In the genomic region with DNA sequence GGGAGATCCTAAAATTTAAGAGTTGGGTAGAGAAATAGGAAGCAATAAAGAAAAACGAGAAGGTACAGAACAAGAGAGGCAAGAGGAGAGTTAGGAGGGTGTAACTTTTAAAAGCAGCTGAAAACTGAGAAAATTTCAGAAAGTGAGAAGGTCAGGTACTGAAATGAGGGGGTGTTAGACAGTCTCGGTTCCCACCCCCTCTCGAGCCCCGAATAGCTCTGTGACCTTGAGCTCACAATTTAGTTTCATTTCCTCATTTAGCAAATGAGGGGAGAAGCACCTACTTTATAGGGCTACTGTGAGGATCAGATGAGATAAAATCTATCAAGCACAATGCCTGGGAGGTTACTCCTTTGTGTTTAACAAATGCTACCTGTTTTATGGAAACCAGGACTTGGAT, we compare ENCODE assay signal across 1 cellular context.
TF ChIP-seq lines count a peak whose summit lies in the region.

No MANE protein-coding gene starts in this region.

TF ChIP-seq in GM12878, 131 proteins besides CTCF, POLR2A, EP300 and RAD21 (continued from another document and continues in another):
- TF ChIP-seq, protein P1, sequence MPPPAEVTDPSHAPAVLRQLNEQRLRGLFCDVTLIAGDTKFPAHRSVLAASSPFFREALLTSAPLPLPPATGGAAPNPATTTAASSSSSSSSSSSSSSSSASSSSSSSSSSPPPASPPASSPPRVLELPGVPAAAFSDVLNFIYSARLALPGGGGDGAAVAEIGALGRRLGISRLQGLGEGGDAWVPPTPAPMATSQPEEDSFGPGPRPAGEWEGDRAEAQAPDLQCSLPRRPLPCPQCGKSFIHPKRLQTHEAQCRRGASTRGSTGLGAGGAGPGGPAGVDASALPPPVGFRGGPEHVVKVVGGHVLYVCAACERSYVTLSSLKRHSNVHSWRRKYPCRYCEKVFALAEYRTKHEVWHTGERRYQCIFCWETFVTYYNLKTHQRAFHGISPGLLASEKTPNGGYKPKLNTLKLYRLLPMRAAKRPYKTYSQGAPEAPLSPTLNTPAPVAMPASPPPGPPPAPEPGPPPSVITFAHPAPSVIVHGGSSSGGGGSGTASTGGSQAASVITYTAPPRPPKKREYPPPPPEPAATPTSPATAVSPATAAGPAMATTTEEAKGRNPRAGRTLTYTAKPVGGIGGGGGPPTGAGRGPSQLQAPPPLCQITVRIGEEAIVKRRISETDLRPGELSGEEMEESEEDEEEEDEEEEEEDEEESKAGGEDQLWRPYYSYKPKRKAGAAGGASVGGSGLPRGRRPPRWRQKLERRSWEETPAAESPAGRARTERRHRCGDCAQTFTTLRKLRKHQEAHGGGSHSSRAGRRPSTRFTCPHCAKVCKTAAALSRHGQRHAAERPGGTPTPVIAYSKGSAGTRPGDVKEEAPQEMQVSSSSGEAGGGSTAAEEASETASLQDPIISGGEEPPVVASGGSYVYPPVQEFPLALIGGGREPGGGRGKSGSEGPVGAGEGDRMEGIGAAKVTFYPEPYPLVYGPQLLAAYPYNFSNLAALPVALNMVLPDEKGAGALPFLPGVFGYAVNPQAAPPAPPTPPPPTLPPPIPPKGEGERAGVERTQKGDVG (CRISPR knock-in tag; IDR thresholded peaks at IDR 0.05): no peak
- TF ChIP-seq ASH2L (IDR thresholded peaks at IDR 0.05; ENCODE audit: borderline replicate concordance, low read depth) (no peak), SMC3 (IDR thresholded peaks at IDR 0.05; ENCODE audit: borderline replicate concordance, low read length) (no peak; the same call in 1 of the 2 replicates), CBX3 (IDR thresholded peaks at IDR 0.05; ENCODE audit: borderline replicate concordance, low read depth) (no peak), PAX5 (IDR thresholded peaks at IDR 0.05; ENCODE audit: borderline replicate concordance, low read depth, low read length) (peak; percentile 92), RAD51 (IDR thresholded peaks at IDR 0.05) (no peak), SPI1 (IDR thresholded peaks at IDR 0.05; ENCODE audit: borderline replicate concordance, insufficient read depth, low read depth, low read length) (peak; percentile 100), RUNX3 (IDR thresholded peaks at IDR 0.05; ENCODE audit: low read length) (peak; percentile 84), JUNB (IDR thresholded peaks at IDR 0.05) (peak; percentile 76), RFX5 (IDR thresholded peaks at IDR 0.05; ENCODE audit: low read depth, low read length) (no peak), MEF2A (IDR thresholded peaks at IDR 0.05; ENCODE audit: insufficient read depth, low read depth, low read length) (peak; percentile 97), MYC (IDR thresholded peaks at IDR 0.05; ENCODE audit: insufficient read depth, insufficient read length, insufficient replicate concordance, low read length, severe bottlenecking) (no peak), CREB1 (IDR thresholded peaks at IDR 0.05; ENCODE audit: low read depth) (peak; percentile 79), CREM (IDR thresholded peaks at IDR 0.05; ENCODE audit: low read depth) (peak; percentile 89), NFXL1 (IDR thresholded peaks at IDR 0.05; ENCODE audit: borderline replicate concordance) (no peak), MTA2 (IDR thresholded peaks at IDR 0.05; ENCODE audit: low read depth) (peak; percentile 94), HDGF (IDR thresholded peaks at IDR 0.05) (no peak), SMARCA5 (IDR thresholded peaks at IDR 0.05) (no peak), POLR2AphosphoS2 (IDR thresholded peaks at IDR 0.05; ENCODE audit: low read depth, low read length) (no peak), SREBF2 (IDR thresholded peaks at IDR 0.05; ENCODE audit: low read length) (no peak), PAX8 (IDR thresholded peaks at IDR 0.05) (no peak), LARP7 (IDR thresholded peaks at IDR 0.05) (no peak), CHD2 (IDR thresholded peaks at IDR 0.05; ENCODE audit: borderline replicate concordance, low read depth, low read length) (peak; percentile 84)
- TF ChIP-seq, protein P2, sequence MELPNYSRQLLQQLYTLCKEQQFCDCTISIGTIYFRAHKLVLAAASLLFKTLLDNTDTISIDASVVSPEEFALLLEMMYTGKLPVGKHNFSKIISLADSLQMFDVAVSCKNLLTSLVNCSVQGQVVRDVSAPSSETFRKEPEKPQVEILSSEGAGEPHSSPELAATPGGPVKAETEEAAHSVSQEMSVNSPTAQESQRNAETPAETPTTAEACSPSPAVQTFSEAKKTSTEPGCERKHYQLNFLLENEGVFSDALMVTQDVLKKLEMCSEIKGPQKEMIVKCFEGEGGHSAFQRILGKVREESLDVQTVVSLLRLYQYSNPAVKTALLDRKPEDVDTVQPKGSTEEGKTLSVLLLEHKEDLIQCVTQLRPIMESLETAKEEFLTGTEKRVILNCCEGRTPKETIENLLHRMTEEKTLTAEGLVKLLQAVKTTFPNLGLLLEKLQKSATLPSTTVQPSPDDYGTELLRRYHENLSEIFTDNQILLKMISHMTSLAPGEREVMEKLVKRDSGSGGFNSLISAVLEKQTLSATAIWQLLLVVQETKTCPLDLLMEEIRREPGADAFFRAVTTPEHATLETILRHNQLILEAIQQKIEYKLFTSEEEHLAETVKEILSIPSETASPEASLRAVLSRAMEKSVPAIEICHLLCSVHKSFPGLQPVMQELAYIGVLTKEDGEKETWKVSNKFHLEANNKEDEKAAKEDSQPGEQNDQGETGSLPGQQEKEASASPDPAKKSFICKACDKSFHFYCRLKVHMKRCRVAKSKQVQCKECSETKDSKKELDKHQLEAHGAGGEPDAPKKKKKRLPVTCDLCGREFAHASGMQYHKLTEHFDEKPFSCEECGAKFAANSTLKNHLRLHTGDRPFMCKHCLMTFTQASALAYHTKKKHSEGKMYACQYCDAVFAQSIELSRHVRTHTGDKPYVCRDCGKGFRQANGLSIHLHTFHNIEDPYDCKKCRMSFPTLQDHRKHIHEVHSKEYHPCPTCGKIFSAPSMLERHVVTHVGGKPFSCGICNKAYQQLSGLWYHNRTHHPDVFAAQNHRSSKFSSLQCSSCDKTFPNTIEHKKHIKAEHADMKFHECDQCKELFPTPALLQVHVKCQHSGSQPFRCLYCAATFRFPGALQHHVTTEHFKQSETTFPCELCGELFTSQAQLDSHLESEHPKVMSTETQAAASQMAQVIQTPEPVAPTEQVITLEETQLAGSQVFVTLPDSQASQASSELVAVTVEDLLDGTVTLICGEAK (IDR thresholded peaks at IDR 0.05; ENCODE audit: borderline replicate concordance): no peak
- TF ChIP-seq, protein P3, sequence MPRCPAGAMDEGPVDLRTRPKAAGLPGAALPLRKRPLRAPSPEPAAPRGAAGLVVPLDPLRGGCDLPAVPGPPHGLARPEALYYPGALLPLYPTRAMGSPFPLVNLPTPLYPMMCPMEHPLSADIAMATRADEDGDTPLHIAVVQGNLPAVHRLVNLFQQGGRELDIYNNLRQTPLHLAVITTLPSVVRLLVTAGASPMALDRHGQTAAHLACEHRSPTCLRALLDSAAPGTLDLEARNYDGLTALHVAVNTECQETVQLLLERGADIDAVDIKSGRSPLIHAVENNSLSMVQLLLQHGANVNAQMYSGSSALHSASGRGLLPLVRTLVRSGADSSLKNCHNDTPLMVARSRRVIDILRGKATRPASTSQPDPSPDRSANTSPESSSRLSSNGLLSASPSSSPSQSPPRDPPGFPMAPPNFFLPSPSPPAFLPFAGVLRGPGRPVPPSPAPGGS (IDR thresholded peaks at IDR 0.05; ENCODE audit: borderline replicate concordance, insufficient read depth, low read depth, low read length, poor library complexity, severe bottlenecking): peak; percentile 63
- TF ChIP-seq, protein P4, sequence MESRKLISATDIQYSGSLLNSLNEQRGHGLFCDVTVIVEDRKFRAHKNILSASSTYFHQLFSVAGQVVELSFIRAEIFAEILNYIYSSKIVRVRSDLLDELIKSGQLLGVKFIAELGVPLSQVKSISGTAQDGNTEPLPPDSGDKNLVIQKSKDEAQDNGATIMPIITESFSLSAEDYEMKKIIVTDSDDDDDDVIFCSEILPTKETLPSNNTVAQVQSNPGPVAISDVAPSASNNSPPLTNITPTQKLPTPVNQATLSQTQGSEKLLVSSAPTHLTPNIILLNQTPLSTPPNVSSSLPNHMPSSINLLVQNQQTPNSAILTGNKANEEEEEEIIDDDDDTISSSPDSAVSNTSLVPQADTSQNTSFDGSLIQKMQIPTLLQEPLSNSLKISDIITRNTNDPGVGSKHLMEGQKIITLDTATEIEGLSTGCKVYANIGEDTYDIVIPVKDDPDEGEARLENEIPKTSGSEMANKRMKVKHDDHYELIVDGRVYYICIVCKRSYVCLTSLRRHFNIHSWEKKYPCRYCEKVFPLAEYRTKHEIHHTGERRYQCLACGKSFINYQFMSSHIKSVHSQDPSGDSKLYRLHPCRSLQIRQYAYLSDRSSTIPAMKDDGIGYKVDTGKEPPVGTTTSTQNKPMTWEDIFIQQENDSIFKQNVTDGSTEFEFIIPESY (IDR thresholded peaks at IDR 0.05): no peak
- TF ChIP-seq, protein P5, sequence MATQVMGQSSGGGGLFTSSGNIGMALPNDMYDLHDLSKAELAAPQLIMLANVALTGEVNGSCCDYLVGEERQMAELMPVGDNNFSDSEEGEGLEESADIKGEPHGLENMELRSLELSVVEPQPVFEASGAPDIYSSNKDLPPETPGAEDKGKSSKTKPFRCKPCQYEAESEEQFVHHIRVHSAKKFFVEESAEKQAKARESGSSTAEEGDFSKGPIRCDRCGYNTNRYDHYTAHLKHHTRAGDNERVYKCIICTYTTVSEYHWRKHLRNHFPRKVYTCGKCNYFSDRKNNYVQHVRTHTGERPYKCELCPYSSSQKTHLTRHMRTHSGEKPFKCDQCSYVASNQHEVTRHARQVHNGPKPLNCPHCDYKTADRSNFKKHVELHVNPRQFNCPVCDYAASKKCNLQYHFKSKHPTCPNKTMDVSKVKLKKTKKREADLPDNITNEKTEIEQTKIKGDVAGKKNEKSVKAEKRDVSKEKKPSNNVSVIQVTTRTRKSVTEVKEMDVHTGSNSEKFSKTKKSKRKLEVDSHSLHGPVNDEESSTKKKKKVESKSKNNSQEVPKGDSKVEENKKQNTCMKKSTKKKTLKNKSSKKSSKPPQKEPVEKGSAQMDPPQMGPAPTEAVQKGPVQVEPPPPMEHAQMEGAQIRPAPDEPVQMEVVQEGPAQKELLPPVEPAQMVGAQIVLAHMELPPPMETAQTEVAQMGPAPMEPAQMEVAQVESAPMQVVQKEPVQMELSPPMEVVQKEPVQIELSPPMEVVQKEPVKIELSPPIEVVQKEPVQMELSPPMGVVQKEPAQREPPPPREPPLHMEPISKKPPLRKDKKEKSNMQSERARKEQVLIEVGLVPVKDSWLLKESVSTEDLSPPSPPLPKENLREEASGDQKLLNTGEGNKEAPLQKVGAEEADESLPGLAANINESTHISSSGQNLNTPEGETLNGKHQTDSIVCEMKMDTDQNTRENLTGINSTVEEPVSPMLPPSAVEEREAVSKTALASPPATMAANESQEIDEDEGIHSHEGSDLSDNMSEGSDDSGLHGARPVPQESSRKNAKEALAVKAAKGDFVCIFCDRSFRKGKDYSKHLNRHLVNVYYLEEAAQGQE (IDR thresholded peaks at IDR 0.05; ENCODE audit: low read depth, low read length): no peak
- TF ChIP-seq, protein P6, sequence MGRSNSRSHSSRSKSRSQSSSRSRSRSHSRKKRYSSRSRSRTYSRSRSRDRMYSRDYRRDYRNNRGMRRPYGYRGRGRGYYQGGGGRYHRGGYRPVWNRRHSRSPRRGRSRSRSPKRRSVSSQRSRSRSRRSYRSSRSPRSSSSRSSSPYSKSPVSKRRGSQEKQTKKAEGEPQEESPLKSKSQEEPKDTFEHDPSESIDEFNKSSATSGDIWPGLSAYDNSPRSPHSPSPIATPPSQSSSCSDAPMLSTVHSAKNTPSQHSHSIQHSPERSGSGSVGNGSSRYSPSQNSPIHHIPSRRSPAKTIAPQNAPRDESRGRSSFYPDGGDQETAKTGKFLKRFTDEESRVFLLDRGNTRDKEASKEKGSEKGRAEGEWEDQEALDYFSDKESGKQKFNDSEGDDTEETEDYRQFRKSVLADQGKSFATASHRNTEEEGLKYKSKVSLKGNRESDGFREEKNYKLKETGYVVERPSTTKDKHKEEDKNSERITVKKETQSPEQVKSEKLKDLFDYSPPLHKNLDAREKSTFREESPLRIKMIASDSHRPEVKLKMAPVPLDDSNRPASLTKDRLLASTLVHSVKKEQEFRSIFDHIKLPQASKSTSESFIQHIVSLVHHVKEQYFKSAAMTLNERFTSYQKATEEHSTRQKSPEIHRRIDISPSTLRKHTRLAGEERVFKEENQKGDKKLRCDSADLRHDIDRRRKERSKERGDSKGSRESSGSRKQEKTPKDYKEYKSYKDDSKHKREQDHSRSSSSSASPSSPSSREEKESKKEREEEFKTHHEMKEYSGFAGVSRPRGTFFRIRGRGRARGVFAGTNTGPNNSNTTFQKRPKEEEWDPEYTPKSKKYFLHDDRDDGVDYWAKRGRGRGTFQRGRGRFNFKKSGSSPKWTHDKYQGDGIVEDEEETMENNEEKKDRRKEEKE (IDR thresholded peaks at IDR 0.05): no peak
- TF ChIP-seq, protein P7, sequence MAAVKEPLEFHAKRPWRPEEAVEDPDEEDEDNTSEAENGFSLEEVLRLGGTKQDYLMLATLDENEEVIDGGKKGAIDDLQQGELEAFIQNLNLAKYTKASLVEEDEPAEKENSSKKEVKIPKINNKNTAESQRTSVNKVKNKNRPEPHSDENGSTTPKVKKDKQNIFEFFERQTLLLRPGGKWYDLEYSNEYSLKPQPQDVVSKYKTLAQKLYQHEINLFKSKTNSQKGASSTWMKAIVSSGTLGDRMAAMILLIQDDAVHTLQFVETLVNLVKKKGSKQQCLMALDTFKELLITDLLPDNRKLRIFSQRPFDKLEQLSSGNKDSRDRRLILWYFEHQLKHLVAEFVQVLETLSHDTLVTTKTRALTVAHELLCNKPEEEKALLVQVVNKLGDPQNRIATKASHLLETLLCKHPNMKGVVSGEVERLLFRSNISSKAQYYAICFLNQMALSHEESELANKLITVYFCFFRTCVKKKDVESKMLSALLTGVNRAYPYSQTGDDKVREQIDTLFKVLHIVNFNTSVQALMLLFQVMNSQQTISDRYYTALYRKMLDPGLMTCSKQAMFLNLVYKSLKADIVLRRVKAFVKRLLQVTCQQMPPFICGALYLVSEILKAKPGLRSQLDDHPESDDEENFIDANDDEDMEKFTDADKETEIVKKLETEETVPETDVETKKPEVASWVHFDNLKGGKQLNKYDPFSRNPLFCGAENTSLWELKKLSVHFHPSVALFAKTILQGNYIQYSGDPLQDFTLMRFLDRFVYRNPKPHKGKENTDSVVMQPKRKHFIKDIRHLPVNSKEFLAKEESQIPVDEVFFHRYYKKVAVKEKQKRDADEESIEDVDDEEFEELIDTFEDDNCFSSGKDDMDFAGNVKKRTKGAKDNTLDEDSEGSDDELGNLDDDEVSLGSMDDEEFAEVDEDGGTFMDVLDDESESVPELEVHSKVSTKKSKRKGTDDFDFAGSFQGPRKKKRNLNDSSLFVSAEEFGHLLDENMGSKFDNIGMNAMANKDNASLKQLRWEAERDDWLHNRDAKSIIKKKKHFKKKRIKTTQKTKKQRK (IDR thresholded peaks at IDR 0.05; ENCODE audit: low read depth, low read length): no peak
- TF ChIP-seq, protein P8, sequence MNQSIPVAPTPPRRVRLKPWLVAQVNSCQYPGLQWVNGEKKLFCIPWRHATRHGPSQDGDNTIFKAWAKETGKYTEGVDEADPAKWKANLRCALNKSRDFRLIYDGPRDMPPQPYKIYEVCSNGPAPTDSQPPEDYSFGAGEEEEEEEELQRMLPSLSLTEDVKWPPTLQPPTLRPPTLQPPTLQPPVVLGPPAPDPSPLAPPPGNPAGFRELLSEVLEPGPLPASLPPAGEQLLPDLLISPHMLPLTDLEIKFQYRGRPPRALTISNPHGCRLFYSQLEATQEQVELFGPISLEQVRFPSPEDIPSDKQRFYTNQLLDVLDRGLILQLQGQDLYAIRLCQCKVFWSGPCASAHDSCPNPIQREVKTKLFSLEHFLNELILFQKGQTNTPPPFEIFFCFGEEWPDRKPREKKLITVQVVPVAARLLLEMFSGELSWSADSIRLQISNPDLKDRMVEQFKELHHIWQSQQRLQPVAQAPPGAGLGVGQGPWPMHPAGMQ (IDR thresholded peaks at IDR 0.05; ENCODE audit: borderline replicate concordance): no peak
